Comparison of ENCODE assay signal across 1 cellular context in the genomic region with DNA sequence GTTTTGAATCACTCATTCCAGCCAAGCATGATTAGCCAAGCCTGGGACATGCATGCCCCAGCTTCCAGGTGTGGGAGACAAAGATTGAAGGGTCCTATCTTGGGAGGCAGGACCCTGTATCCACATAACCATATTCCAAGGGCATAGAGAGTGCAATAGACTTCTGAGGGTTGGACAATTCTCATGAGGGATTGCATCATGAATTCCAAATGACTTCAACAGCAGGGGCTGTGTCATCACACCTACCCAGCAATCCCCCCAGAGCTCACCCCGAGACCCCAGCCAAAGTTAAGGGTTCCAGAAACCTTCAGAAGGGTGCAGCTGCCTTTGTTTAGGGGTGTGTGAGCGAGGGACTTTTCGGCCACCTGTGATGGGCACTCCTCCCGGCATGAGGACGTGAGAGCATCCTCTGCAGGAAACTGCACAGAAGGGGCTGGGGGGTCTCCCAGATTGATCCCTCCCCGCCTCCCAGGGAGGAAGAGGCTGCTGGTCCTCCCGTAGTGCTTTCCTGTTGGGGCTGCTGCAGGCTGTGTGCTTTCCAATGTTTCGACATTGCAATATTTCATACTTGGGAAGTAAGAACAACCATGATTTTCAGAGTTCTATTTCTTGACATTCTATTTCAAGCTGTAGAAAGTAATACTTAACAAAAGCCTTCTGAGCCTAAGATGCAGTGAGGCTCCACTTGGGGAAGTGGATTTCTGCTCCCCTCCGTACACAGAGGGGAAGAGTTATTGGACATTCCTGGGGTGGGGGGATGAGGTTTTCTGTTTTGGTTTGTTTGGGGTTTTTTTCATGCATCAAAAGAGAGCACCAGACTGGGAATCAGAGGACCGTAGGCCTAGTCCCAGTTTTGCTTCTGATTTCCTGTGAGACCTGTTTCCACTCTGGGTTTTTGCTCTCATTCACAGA.
TF ChIP-seq lines count a peak whose summit lies in the region.

No MANE protein-coding gene starts in this region.

TF ChIP-seq in GM23338, 12 proteins besides CTCF, POLR2A, EP300 and RAD21 (continued from another document):
- TF ChIP-seq, protein P1, sequence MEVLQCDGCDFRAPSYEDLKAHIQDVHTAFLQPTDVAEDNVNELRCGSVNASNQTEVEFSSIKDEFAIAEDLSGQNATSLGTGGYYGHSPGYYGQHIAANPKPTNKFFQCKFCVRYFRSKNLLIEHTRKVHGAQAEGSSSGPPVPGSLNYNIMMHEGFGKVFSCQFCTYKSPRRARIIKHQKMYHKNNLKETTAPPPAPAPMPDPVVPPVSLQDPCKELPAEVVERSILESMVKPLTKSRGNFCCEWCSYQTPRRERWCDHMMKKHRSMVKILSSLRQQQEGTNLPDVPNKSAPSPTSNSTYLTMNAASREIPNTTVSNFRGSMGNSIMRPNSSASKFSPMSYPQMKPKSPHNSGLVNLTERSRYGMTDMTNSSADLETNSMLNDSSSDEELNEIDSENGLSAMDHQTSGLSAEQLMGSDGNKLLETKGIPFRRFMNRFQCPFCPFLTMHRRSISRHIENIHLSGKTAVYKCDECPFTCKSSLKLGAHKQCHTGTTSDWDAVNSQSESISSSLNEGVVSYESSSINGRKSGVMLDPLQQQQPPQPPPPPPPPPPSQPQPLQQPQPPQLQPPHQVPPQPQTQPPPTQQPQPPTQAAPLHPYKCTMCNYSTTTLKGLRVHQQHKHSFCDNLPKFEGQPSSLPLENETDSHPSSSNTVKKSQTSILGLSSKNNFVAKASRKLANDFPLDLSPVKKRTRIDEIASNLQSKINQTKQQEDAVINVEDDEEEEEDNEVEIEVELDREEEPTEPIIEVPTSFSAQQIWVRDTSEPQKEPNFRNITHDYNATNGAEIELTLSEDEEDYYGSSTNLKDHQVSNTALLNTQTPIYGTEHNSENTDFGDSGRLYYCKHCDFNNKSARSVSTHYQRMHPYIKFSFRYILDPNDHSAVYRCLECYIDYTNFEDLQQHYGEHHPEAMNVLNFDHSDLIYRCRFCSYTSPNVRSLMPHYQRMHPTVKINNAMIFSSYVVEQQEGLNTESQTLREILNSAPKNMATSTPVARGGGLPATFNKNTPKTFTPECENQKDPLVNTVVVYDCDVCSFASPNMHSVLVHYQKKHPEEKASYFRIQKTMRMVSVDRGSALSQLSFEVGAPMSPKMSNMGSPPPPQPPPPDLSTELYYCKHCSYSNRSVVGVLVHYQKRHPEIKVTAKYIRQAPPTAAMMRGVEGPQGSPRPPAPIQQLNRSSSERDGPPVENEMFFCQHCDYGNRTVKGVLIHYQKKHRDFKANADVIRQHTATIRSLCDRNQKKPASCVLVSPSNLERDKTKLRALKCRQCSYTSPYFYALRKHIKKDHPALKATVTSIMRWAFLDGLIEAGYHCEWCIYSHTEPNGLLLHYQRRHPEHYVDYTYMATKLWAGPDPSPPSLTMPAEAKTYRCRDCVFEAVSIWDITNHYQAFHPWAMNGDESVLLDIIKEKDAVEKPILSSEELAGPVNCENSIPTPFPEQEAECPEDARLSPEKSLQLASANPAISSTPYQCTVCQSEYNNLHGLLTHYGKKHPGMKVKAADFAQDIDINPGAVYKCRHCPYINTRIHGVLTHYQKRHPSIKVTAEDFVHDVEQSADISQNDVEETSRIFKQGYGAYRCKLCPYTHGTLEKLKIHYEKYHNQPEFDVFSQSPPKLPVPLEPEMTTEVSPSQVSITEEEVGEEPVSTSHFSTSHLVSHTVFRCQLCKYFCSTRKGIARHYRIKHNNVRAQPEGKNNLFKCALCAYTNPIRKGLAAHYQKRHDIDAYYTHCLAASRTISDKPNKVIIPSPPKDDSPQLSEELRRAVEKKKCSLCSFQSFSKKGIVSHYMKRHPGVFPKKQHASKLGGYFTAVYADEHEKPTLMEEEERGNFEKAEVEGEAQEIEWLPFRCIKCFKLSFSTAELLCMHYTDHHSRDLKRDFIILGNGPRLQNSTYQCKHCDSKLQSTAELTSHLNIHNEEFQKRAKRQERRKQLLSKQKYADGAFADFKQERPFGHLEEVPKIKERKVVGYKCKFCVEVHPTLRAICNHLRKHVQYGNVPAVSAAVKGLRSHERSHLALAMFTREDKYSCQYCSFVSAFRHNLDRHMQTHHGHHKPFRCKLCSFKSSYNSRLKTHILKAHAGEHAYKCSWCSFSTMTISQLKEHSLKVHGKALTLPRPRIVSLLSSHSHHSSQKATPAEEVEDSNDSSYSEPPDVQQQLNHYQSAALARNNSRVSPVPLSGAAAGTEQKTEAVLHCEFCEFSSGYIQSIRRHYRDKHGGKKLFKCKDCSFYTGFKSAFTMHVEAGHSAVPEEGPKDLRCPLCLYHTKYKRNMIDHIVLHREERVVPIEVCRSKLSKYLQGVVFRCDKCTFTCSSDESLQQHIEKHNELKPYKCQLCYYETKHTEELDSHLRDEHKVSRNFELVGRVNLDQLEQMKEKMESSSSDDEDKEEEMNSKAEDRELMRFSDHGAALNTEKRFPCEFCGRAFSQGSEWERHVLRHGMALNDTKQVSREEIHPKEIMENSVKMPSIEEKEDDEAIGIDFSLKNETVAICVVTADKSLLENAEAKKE (CRISPR knock-in tag; IDR thresholded peaks at IDR 0.05), result no peak
- TF ChIP-seq, protein P2, sequence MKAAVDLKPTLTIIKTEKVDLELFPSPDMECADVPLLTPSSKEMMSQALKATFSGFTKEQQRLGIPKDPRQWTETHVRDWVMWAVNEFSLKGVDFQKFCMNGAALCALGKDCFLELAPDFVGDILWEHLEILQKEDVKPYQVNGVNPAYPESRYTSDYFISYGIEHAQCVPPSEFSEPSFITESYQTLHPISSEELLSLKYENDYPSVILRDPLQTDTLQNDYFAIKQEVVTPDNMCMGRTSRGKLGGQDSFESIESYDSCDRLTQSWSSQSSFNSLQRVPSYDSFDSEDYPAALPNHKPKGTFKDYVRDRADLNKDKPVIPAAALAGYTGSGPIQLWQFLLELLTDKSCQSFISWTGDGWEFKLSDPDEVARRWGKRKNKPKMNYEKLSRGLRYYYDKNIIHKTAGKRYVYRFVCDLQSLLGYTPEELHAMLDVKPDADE (IDR thresholded peaks at IDR 0.05), result no peak
- TF ChIP-seq ZNF331 (CRISPR knock-in tag; IDR thresholded peaks at IDR 0.05; ENCODE audit: low read depth) (no peak), POLR2AphosphoS5 (IDR thresholded peaks at IDR 0.05; ENCODE audit: low read depth) (no peak), JUNB (IDR thresholded peaks at IDR 0.05; ENCODE audit: unreplicated experiment) (no peak), ZNF114 (CRISPR knock-in tag; IDR thresholded peaks at IDR 0.05) (no peak), EZH2phosphoT487 (IDR thresholded peaks at IDR 0.05; ENCODE audit: unreplicated experiment) (no peak), STAT1 (IDR thresholded peaks at IDR 0.05; ENCODE audit: unreplicated experiment) (no peak), NANOG (IDR thresholded peaks at IDR 0.05; ENCODE audit: borderline replicate concordance) (no peak)
